In the genomic region with DNA sequence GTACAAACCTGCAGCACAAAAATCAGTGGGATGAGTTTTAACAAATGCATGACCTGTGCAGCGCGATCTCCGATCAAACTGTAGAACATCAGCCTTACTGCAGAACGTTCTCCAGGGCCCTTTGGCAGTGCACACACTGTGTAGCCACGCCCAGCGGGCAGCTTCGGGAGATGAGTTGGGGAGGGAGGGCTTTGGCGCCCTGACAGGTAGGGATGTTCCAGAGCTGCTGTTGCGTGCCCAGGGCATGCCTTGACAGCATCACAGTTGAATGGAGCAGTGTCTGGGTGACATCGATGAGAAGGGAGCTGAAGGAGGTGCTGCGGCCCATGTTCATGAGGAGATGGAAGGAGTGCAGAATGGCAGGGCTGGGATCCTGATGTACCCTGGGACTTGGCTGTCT, we compare ENCODE assay signal across 21 cellular contexts.
A peak's percentile ranks its signal among the peaks of the same experiment; 100 is the strongest.
DNase-seq lines count a peak whose midpoint lies in the region; FAIRE-seq and TF ChIP-seq lines count a peak whose summit lies in the region.
"Had no signal": no experiment of that assay in that cellular context is flagged by ENCODE, and none has a peak within 500 bp of the region (broad histone marks: within the 10 kb centered on the region; RNA-seq: fewer than 3 reads in every experiment).

No MANE protein-coding gene starts in this region.

- H3K79me2 ChIP-seq in mammary epithelial cell (ENCODE audit: insufficient read depth, low read length) = peaks cover 41% of the 10 kb centered on the region

- no peak overlapping the region for H3K9ac ChIP-seq in mammary epithelial cell (ENCODE audit: insufficient read depth, low read length)
- H3K9ac ChIP-seq: SK-N-SH had no signal

- H3K4me2 ChIP-seq in mammary epithelial cell (ENCODE audit: insufficient read depth, low read depth, low read length) = peak overlapping the region; percentile 76
- H3K4me2 ChIP-seq: SK-N-SH had no signal

- no TSS peak for BruUV-seq in mammary epithelial cell (replicated peaks; lab: Mats Ljungman, UMichigan)

- no peak overlapping the region for H3K4me3 Mint-ChIP-seq in nephron progenitor cell
- H3K4me3 Mint-ChIP-seq: activated T-cell treated with anti-CD3 and anti-CD28 coated beads, Interleukin-2, amount 50 U/mL, for 72 hours; CD4-positive, CD25-positive, alpha-beta regulatory T cell; memory B cell; nephron had no signal

- peak overlapping the region; percentile 43 for H3K27ac Mint-ChIP-seq in nephron progenitor cell
- H3K27ac Mint-ChIP-seq: activated T-cell treated with anti-CD3 and anti-CD28 coated beads, Interleukin-2, amount 50 U/mL, for 72 hours; memory B cell; nephron had no signal

- no peaks in the 10 kb centered on the region for H3K36me3 ChIP-seq in mammary epithelial cell (ENCODE audit: insufficient read depth, low read length)

- H3K27me3 ChIP-seq in mammary epithelial cell (ENCODE audit: insufficient read depth, low read length) = no peaks in the 10 kb centered on the region
- H3K27me3 ChIP-seq: gastroesophageal sphincter, stomach had no signal

- no peak overlapping the region for H2AFZ ChIP-seq in mammary epithelial cell (ENCODE audit: low read depth, low read length)

- TF ChIP-seq POLR2A in H54 (IDR thresholded peaks at IDR 0.05; ENCODE audit: low read depth, low read length) = no peak

- H3K9me3 Mint-ChIP-seq in nephron progenitor cell = peaks cover 20% of the 10 kb centered on the region
- H3K9me3 Mint-ChIP-seq: activated T-cell treated with anti-CD3 and anti-CD28 coated beads, Interleukin-2, amount 50 U/mL, for 72 hours; CD4-positive, CD25-positive, alpha-beta regulatory T cell; memory B cell had no signal

- in situ Hi-C loops in mammary epithelial cell (cut with MboI; ENCODE audit: low sequenced_read_pairs in 2 of 2) = loop anchor here (10.0 to 25.0 kb wide), 2 partner anchors 520 to 1652 kb away; no protein-coding TSS in a partner anchor

- dilution Hi-C loops in mammary epithelial cell (cut with HindIII; ENCODE audit: low sequenced_read_pairs) = no loop called here

- CTCF ChIA-PET in mammary epithelial cell (lab: Charles Lee; ENCODE audit: low non-redundant PET) = no interaction called here

- FAIRE-seq in H54 (lab: Jason Lieb, UNC) = no peak
- FAIRE-seq: endometrium, TTC549, urothelium cell line had no signal

- 19% methylated on average over 11 of the region's 11 CpGs for WGBS in mammary epithelial cell (ENCODE audit: low coverage, missing lambda C conversion rate)

- no peaks in the 10 kb centered on the region for H4K20me1 ChIP-seq in mammary epithelial cell (ENCODE audit: insufficient read depth, low read length)

- H3K36me3 Mint-ChIP-seq in nephron progenitor cell (ENCODE audit: low read depth) = peaks cover 52% of the 10 kb centered on the region

- DNase-seq in NCI-H748 (lab: John Stamatoyannopoulos, UW; ENCODE audit: unreplicated experiment) = peak; percentile 25
- no peak for DNase-seq in NCI-H748 treated with DMSO at 0.1 percent for 48 hours (lab: John Stamatoyannopoulos, UW)
- peak; percentile 81 for DNase-seq in NCI-H1105 (lab: John Stamatoyannopoulos, UW)
- peak; percentile 86 for DNase-seq in mammary epithelial cell
- DNase-seq in nephron progenitor cell = no peak
- DNase-seq in activated CD4-positive, alpha-beta T cell treated with anti-CD3 and anti-CD28 coated beads for 1 hour = no peak
- DNase-seq in NCI-H1930 (lab: John Stamatoyannopoulos, UW) = no peak
- no peak for DNase-seq in H54 (ENCODE audit: insufficient read length, low spot score)
- DNase-seq: activated T-cell treated with anti-CD3 and anti-CD28 coated beads, Interleukin-2, amount 50 U/mL, for 72 hours; amniotic stem cell; CD4-positive, CD25-positive, alpha-beta regulatory T cell; DND-41; NCI-H524; SK-N-SH; stomach had no signal

- TF ChIP-seq CTCF in mammary epithelial cell (conservative IDR thresholded peaks at IDR 0.05 in 1 of 2, IDR thresholded peaks at IDR 0.05 in 1 of 2; ENCODE audit: extremely low read depth in 1 of 2, insufficient read depth in 1 of 2, low read depth in 1 of 2, low read length in 2 of 2) (no peak), nephron progenitor cell (IDR thresholded peaks at IDR 0.05) (no peak)

- H3K9me3 ChIP-seq in mammary epithelial cell (replicated peaks; ENCODE audit: insufficient read depth, low read length) = no peaks in the 10 kb centered on the region
- H3K9me3 ChIP-seq: gastroesophageal sphincter, stomach had no signal

- peaks cover 3% of the 10 kb centered on the region for H3K27me3 Mint-ChIP-seq in nephron progenitor cell (ENCODE audit: low read depth, poor library complexity)
- H3K27me3 Mint-ChIP-seq: CD4-positive, CD25-positive, alpha-beta regulatory T cell; memory B cell had no signal

- intact Hi-C loops in mammary epithelial cell (cut with micrococcal nuclease) = loop anchor here (10.0 kb wide), 1 partner anchor 92 kb away; no protein-coding TSS in a partner anchor

- H3K4me1 Mint-ChIP-seq in nephron progenitor cell = peaks cover 25% of the 10 kb centered on the region

- H3K4me1 ChIP-seq in mammary epithelial cell (ENCODE audit: insufficient read depth, low read length) = peaks cover 46% of the 10 kb centered on the region

- peak overlapping the region in 2 of 3 experiments; percentile 0 to 25 for H3K4me3 ChIP-seq in mammary epithelial cell (replicated peaks in 1 of 3; ENCODE audit: insufficient read depth in 1 of 3, low read depth in 2 of 3, low read length in 3 of 3)
- H3K4me3 ChIP-seq: gastroesophageal sphincter, stomach had no signal

- H3K27ac ChIP-seq in mammary epithelial cell (ENCODE audit: insufficient read depth, low read depth, low read length) = no peak overlapping the region
- H3K27ac ChIP-seq: gastroesophageal sphincter, stomach had no signal

Comparison
In these comparisons a context has a peak if more than half of its experiments do, and no peak if none do; other contexts are left out.
1. DNase-seq: peak in NCI-H748 (single experiment), NCI-H1105 (single experiment) and mammary epithelial cell (single experiment); none in NCI-H748 treated with DMSO at 0.1 percent for 48 hours (single experiment), nephron progenitor cell (single experiment), activated CD4-positive, alpha-beta T cell treated with anti-CD3 and anti-CD28 coated beads for 1 hour (single experiment), NCI-H1930 (0 of 2) and H54 (single experiment).